Comparison of ENCODE assay signal across 12 cellular contexts in genomic region chr4:8015512-8015911, GRCh38.
A peak's percentile ranks its signal among the peaks of the same experiment; 100 is the strongest.
DNase-seq lines count a peak whose midpoint lies in the region; ATAC-seq and TF ChIP-seq lines count a peak whose summit lies in the region.
"Had no signal": no experiment of that assay in that cellular context is flagged by ENCODE, and none has a peak within 500 bp of the region (broad histone marks: within the 10 kb centered on the region; RNA-seq: fewer than 3 reads in every experiment).

No MANE protein-coding gene starts in this region.

- peaks cover 2% of the 10 kb centered on the region for H3K27me3 Mint-ChIP-seq in activated CD8-positive, alpha-beta T cell treated with anti-CD3 and anti-CD28 coated beads for 36 hours
- H3K27me3 Mint-ChIP-seq in activated CD8-positive, alpha-beta T cell treated with anti-CD3 and anti-CD28 coated beads, Interleukin-2, amount 10 ng/mL, durations not matched to agents 7 days and 5 days (ENCODE audit: low read depth), result peaks cover 4% of the 10 kb centered on the region
- peaks cover 2% of the 10 kb centered on the region for H3K27me3 Mint-ChIP-seq in activated T-cell treated with anti-CD3 and anti-CD28 coated beads, Interleukin-2, amount 50 U/mL, for 24 hours

- no peak for ATAC-seq in activated CD8-positive, alpha-beta T cell treated with anti-CD3 and anti-CD28 coated beads for 36 hours
- no peak for ATAC-seq in activated CD8-positive, alpha-beta T cell treated with anti-CD3 and anti-CD28 coated beads, Interleukin-2, amount 10 ng/mL, durations not matched to agents 7 days and 5 days
- ATAC-seq: gastroesophageal sphincter had no signal

- no peaks in the 10 kb centered on the region for H3K36me3 Mint-ChIP-seq in activated CD8-positive, alpha-beta T cell treated with anti-CD3 and anti-CD28 coated beads for 36 hours (ENCODE audit: low read depth)
- no peaks in the 10 kb centered on the region for H3K36me3 Mint-ChIP-seq in activated CD8-positive, alpha-beta T cell treated with anti-CD3 and anti-CD28 coated beads, Interleukin-2, amount 10 ng/mL, durations not matched to agents 7 days and 5 days (ENCODE audit: low read depth)
- H3K36me3 Mint-ChIP-seq in activated T-cell treated with anti-CD3 and anti-CD28 coated beads, Interleukin-2, amount 50 U/mL, for 24 hours (ENCODE audit: low read depth), result no peaks in the 10 kb centered on the region

- H3K4me1 Mint-ChIP-seq in activated CD8-positive, alpha-beta T cell treated with anti-CD3 and anti-CD28 coated beads for 36 hours (ENCODE audit: low read depth), result no peaks in the 10 kb centered on the region
- no peaks in the 10 kb centered on the region for H3K4me1 Mint-ChIP-seq in activated CD8-positive, alpha-beta T cell treated with anti-CD3 and anti-CD28 coated beads, Interleukin-2, amount 10 ng/mL, durations not matched to agents 7 days and 5 days (ENCODE audit: low read depth)
- H3K4me1 Mint-ChIP-seq in activated T-cell treated with anti-CD3 and anti-CD28 coated beads, Interleukin-2, amount 50 U/mL, for 24 hours (ENCODE audit: low read depth), result no peaks in the 10 kb centered on the region

- H2AFZ ChIP-seq in OCI-LY3 (ENCODE audit: low read depth, low read length) (no peak overlapping the region), fibroblast of lung (ENCODE audit: low read length) (no peak overlapping the region)

- H3K27me3 ChIP-seq in OCI-LY3 (ENCODE audit: low read depth, low read length) (peaks cover 5% of the 10 kb centered on the region; the same call in 1 of the 2 replicates), fibroblast of lung (ENCODE audit: control insufficient read depth, insufficient read depth, low read length) (peaks cover 15% of the 10 kb centered on the region)
- H3K27me3 ChIP-seq: gastroesophageal sphincter, pancreas had no signal

- POLR2A ChIA-PET in activated CD8-positive, alpha-beta T cell treated with anti-CD3 and anti-CD28 coated beads for 36 hours (lab: Charles Lee), result no interaction called here
- POLR2A ChIA-PET in activated CD8-positive, alpha-beta T cell treated with anti-CD3 and anti-CD28 coated beads, Interleukin-2, amount 10 ng/mL, durations not matched to agents 7 days and 5 days (lab: Charles Lee), result no interaction called here

- H3K27ac ChIP-seq in OCI-LY3 (ENCODE audit: low read length) (no peak overlapping the region), fibroblast of lung (ENCODE audit: insufficient read depth, low read length) (no peak overlapping the region)
- H3K27ac ChIP-seq: gastroesophageal sphincter, HL-60, pancreas, SJSA1 had no signal

- H3K9me3 ChIP-seq in OCI-LY3 (ENCODE audit: insufficient read depth, low read length) (no peaks in the 10 kb centered on the region), fibroblast of lung (ENCODE audit: control insufficient read depth, insufficient read depth, low read depth, low read length) (no peaks in the 10 kb centered on the region)
- H3K9me3 ChIP-seq: gastroesophageal sphincter, pancreas, SJSA1 had no signal

- intact Hi-C loops in activated CD8-positive, alpha-beta T cell treated with anti-CD3 and anti-CD28 coated beads for 36 hours (cut with micrococcal nuclease), result no loop called here

- H3K36me3 ChIP-seq in OCI-LY3 (replicated peaks; ENCODE audit: low read depth, low read length) (no peaks in the 10 kb centered on the region), fibroblast of lung (ENCODE audit: control insufficient read depth, insufficient read depth, low read length) (no peaks in the 10 kb centered on the region)
- H3K36me3 ChIP-seq: pancreas, SJSA1 had no signal

- H3K79me2 ChIP-seq in OCI-LY3 (ENCODE audit: low read length), result no peaks in the 10 kb centered on the region
- H3K79me2 ChIP-seq in fibroblast of lung (ENCODE audit: control insufficient read depth, insufficient read depth, low read length), result no peaks in the 10 kb centered on the region

- TF ChIP-seq CTCF in activated CD8-positive, alpha-beta T cell treated with anti-CD3 and anti-CD28 coated beads for 36 hours (IDR thresholded peaks at IDR 0.05), result peak; percentile 32
- TF ChIP-seq CTCF in OCI-LY3 (IDR thresholded peaks at IDR 0.05; ENCODE audit: low read depth, low read length) (peak; percentile 36; the same call in 1 of the 2 replicates), fibroblast of lung (conservative IDR thresholded peaks at IDR 0.05 in 1 of 2, IDR thresholded peaks at IDR 0.05 in 1 of 2; ENCODE audit: low read depth in 1 of 2, low read length in 2 of 2) (peak; percentile 17 to 34)

- no peak overlapping the region for H3K27ac Mint-ChIP-seq in activated CD8-positive, alpha-beta T cell treated with anti-CD3 and anti-CD28 coated beads for 36 hours
- no peak overlapping the region for H3K27ac Mint-ChIP-seq in activated CD8-positive, alpha-beta T cell treated with anti-CD3 and anti-CD28 coated beads, Interleukin-2, amount 10 ng/mL, durations not matched to agents 7 days and 5 days
- H3K27ac Mint-ChIP-seq in activated T-cell treated with anti-CD3 and anti-CD28 coated beads, Interleukin-2, amount 50 U/mL, for 24 hours, result no peak overlapping the region

- H4K20me1 ChIP-seq in OCI-LY3 (ENCODE audit: insufficient read depth, low read length) (no peaks in the 10 kb centered on the region), fibroblast of lung (ENCODE audit: control insufficient read depth, extremely low read depth, insufficient read depth, low read length) (no peaks in the 10 kb centered on the region)

- H3K9me3 Mint-ChIP-seq in activated CD8-positive, alpha-beta T cell treated with anti-CD3 and anti-CD28 coated beads for 36 hours, result no peaks in the 10 kb centered on the region
- H3K9me3 Mint-ChIP-seq in activated CD8-positive, alpha-beta T cell treated with anti-CD3 and anti-CD28 coated beads, Interleukin-2, amount 10 ng/mL, durations not matched to agents 7 days and 5 days (ENCODE audit: insufficient read depth), result no peaks in the 10 kb centered on the region
- H3K9me3 Mint-ChIP-seq in activated T-cell treated with anti-CD3 and anti-CD28 coated beads, Interleukin-2, amount 50 U/mL, for 24 hours, result no peaks in the 10 kb centered on the region

- H3K4me2 ChIP-seq in OCI-LY3 (ENCODE audit: low read length) (peak overlapping the region; percentile 49), fibroblast of lung (ENCODE audit: extremely low read depth, insufficient read depth, low read length) (peak overlapping the region; percentile 45)

- no peak for DNase-seq in activated CD8-positive, alpha-beta T cell treated with anti-CD3 and anti-CD28 coated beads for 36 hours
- DNase-seq in activated CD8-positive, alpha-beta T cell treated with anti-CD3 and anti-CD28 coated beads, Interleukin-2, amount 10 ng/mL, durations not matched to agents 7 days and 5 days, result no peak
- no peak for DNase-seq in fibroblast of lung (ENCODE audit: low read depth in 2 of 2)
- peak; percentile 75 for DNase-seq in superior temporal gyrus (ENCODE audit: extremely low spot score)
- no peak for DNase-seq in GOT3 (lab: John Stamatoyannopoulos, UW)
- no peak for DNase-seq in NCI-H2029 (lab: John Stamatoyannopoulos, UW)
- DNase-seq in activated T-cell treated with anti-CD3 and anti-CD28 coated beads, Interleukin-2, amount 50 U/mL, for 24 hours, result no peak
- DNase-seq: pancreas had no signal

- H3K4me1 ChIP-seq in OCI-LY3 (ENCODE audit: low read length), result no peaks in the 10 kb centered on the region
- no peaks in the 10 kb centered on the region for H3K4me1 ChIP-seq in fibroblast of lung (ENCODE audit: control insufficient read depth, extremely low read depth, insufficient read depth, low read length)
- H3K4me1 ChIP-seq: pancreas, SJSA1 had no signal

- H3K9ac ChIP-seq in OCI-LY3 (ENCODE audit: low read length), result no peak overlapping the region
- no peak overlapping the region for H3K9ac ChIP-seq in fibroblast of lung (ENCODE audit: insufficient read depth, low read length)

- CTCF ChIA-PET in activated CD8-positive, alpha-beta T cell treated with anti-CD3 and anti-CD28 coated beads for 36 hours (lab: Charles Lee), result no interaction called here
- CTCF ChIA-PET in activated CD8-positive, alpha-beta T cell treated with anti-CD3 and anti-CD28 coated beads, Interleukin-2, amount 10 ng/mL, durations not matched to agents 7 days and 5 days (lab: Charles Lee), result no interaction called here

- H3K4me3 Mint-ChIP-seq in activated CD8-positive, alpha-beta T cell treated with anti-CD3 and anti-CD28 coated beads for 36 hours, result no peak overlapping the region
- H3K4me3 Mint-ChIP-seq in activated CD8-positive, alpha-beta T cell treated with anti-CD3 and anti-CD28 coated beads, Interleukin-2, amount 10 ng/mL, durations not matched to agents 7 days and 5 days, result no peak overlapping the region
- no peak overlapping the region for H3K4me3 Mint-ChIP-seq in activated T-cell treated with anti-CD3 and anti-CD28 coated beads, Interleukin-2, amount 50 U/mL, for 24 hours

- peak overlapping the region; percentile 41 for H3K4me3 ChIP-seq in OCI-LY3 (ENCODE audit: low read length)
- no peak overlapping the region for H3K4me3 ChIP-seq in fibroblast of lung (replicated peaks in 1 of 4; ENCODE audit: control extremely low read depth in 1 of 4, insufficient read depth in 1 of 4, low read depth in 3 of 4, low read length in 4 of 4)
- H3K4me3 ChIP-seq: gastroesophageal sphincter, pancreas, SJSA1 had no signal
